ENCODE assay signal across 5 cellular contexts in genomic region chr15:30514545-30514944, GRCh38. TPM values are rescaled to one million over a fixed set of nuclear protein-coding genes. Genes with fewer than 3 reads are reported as not detected.
"Had no signal": no experiment of that assay in that cellular context is flagged by ENCODE, and none has a peak within 500 bp of the region (broad histone marks: within the 10 kb centered on the region; RNA-seq: fewer than 3 reads in every experiment).

No MANE protein-coding gene starts in this region.

RNA-seq across cellular contexts. Expression of gene GOLGA8Q, which starts 37.3 kb away (rescaled TPM):
- total RNA-seq: neural crest cell, progenitor cell of endocrine pancreas, smooth muscle cell had no signal
- polyA plus RNA-seq: naive thymus-derived CD8-positive, alpha-beta T cell; neural cell; smooth muscle cell had no signal
